Comparison of ENCODE assay signal across 8 cellular contexts in the genomic region with DNA sequence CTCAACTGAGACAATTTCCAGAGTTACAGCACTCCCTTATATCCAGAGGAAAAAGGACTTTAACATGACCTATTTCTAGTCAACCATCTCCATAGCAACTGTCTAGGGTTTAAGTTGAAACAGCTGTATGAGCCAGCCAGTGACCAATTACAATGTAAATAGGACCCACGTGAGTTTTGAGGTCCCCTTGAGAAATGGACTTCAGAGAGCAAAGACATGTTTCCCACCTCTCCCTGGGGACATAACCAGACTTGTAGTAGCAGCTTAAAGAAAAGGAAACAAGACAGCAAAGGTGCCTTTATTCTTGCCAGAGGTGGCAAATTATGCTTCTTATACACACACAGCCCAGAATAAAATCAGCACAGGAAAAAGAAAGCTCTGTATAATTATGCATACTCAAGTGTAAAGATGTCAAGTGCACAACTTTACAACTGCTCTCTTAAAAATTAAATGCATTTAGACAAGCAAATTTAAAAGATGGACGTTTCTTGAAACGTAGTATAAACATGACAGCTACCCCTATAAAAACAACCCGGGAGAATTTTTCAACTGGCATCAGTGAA. TPM values are rescaled to one million over a fixed set of nuclear protein-coding genes. Genes with fewer than 3 reads are reported as not detected.
DNase-seq lines count a peak whose midpoint lies in the region; ATAC-seq and TF ChIP-seq lines count a peak whose summit lies in the region.

No MANE protein-coding gene starts in this region.

- H2BK12ac ChIP-seq in H9 (ENCODE audit: insufficient read length, low read depth, low read length), result no peak overlapping the region

- H3K9me3 ChIP-seq in breast epithelium (peaks cover 0 to 5% of the 10 kb centered on the region in 2 donors), RWPE2 (ENCODE audit: severe bottlenecking) (no peaks in the 10 kb centered on the region), H9 (ENCODE audit: control insufficient read depth, low read depth, low read length) (peaks cover 14% of the 10 kb centered on the region), MG63 (no peaks in the 10 kb centered on the region)

- CTCF ChIA-PET in MCF 10A (lab: Yijun Ruan, JAX), result interaction anchor here (0.9 kb wide), 2 partner anchors 14 to 76 kb away, joined by 3 to 5 read pairs; no protein-coding TSS in a partner anchor
- CTCF ChIA-PET in activated CD4-positive, alpha-beta memory T cell treated with anti-CD3 and anti-CD28 coated beads, Interleukin-2, amount 10 ng/mL, durations not matched to agents 7 days and 5 days (lab: Charles Lee), result interaction anchor here (1.1 kb wide), 1 partner anchor 76 kb away, joined by 3 read pairs; no protein-coding TSS in a partner anchor

- peaks cover 5% of the 10 kb centered on the region for H3K36me3 Mint-ChIP-seq in MCF 10A (ENCODE audit: insufficient read depth, unreplicated experiment)
- H3K36me3 Mint-ChIP-seq in activated CD4-positive, alpha-beta memory T cell treated with anti-CD3 and anti-CD28 coated beads, Interleukin-2, amount 10 ng/mL, durations not matched to agents 7 days and 5 days (ENCODE audit: low read depth), result peaks cover 17% of the 10 kb centered on the region
- peaks cover 8 to 13% (median 12%) of the 10 kb centered on the region in 3 experiments; a peak in 6 of 7 replicates for H3K36me3 Mint-ChIP-seq in H9 (ENCODE audit: insufficient read depth in 1 of 3, low read depth in 3 of 3)

- H3K27me3 ChIP-seq in breast epithelium (no peaks in the 10 kb centered on the region), RWPE2 (ENCODE audit: insufficient read depth, poor library complexity, severe bottlenecking) (no peaks in the 10 kb centered on the region), H9 (ENCODE audit: insufficient read depth, low read length) (no peaks in the 10 kb centered on the region), MG63 (no peaks in the 10 kb centered on the region)

- H3K9me3 Mint-ChIP-seq in MCF 10A (ENCODE audit: unreplicated experiment) (no peaks in the 10 kb centered on the region), H9 (peaks cover 9 to 11% of the 10 kb centered on the region in 2 experiments)
- peaks cover 6% of the 10 kb centered on the region for H3K9me3 Mint-ChIP-seq in activated CD4-positive, alpha-beta memory T cell treated with anti-CD3 and anti-CD28 coated beads, Interleukin-2, amount 10 ng/mL, durations not matched to agents 7 days and 5 days

- H3K18ac ChIP-seq in H9 (ENCODE audit: insufficient read length, low read depth, low read length), result no peak overlapping the region

- H3K79me1 ChIP-seq in H9 (ENCODE audit: insufficient read depth, low read depth, low read length, poor library complexity, severe bottlenecking), result peaks cover 2% of the 10 kb centered on the region

- BruUV-seq in MCF 10A (replicated peaks; lab: Mats Ljungman, UMichigan), result no TSS peak

- H2BK20ac ChIP-seq in H9 (ENCODE audit: low read depth, low read length, poor library complexity, severe bottlenecking), result no peak overlapping the region

- no peak overlapping the region for H4K8ac ChIP-seq in H9 (replicated peaks; ENCODE audit: insufficient read length, low read depth, low read length)

- no peak overlapping the region for H3T11ph ChIP-seq in H9 (ENCODE audit: low read length)

- peak; percentile 82 for DNase-seq in MCF 10A (ENCODE audit: unreplicated experiment)
- DNase-seq in breast epithelium (ENCODE audit: low spot score in 2 of 2), result no peak
- DNase-seq in RWPE2 (ENCODE audit: low spot score), result no peak
- DNase-seq in left colon, result no peak
- no peak for DNase-seq in activated CD4-positive, alpha-beta memory T cell treated with anti-CD3 and anti-CD28 coated beads, Interleukin-2, amount 10 ng/mL, durations not matched to agents 7 days and 5 days
- DNase-seq in H9, result no peak
- no peak for DNase-seq in MG63

- no peak overlapping the region for H3K23ac ChIP-seq in H9 (ENCODE audit: insufficient read length, low read depth, low read length)

- no peak overlapping the region for H3K4ac ChIP-seq in H9 (ENCODE audit: low read depth, low read length)

- H3K4me3 ChIP-seq in breast epithelium, result no peak overlapping the region
- H3K4me3 ChIP-seq in RWPE2 (ENCODE audit: severe bottlenecking), result no peak overlapping the region
- H3K4me3 ChIP-seq in MG63, result no peak overlapping the region

- no peak overlapping the region for H3K56ac ChIP-seq in H9 (ENCODE audit: insufficient read length, low read depth, low read length)

- H2AFZ ChIP-seq in H9 (ENCODE audit: low read length), result no peak overlapping the region

- ATAC-seq in HG02852 (IDR thresholded peaks at IDR 0.05; ENCODE audit: unreplicated experiment), result peak; percentile 88
- peak; percentile 50; the same call in 2 of the 3 replicates for ATAC-seq in RWPE2 (ENCODE audit: low read depth)
- ATAC-seq in left colon, result peak; percentile 29

- no peak overlapping the region for H4K91ac ChIP-seq in H9 (ENCODE audit: insufficient read length, low read depth, low read length)

- no peaks in the 10 kb centered on the region for H3K4me1 ChIP-seq in breast epithelium
- peaks cover 9% of the 10 kb centered on the region for H3K4me1 ChIP-seq in RWPE2 (ENCODE audit: insufficient read depth, poor library complexity, severe bottlenecking)
- H3K4me1 ChIP-seq in H9 (ENCODE audit: insufficient read depth, low read length), result no peaks in the 10 kb centered on the region; the same call in 1 of the 2 replicates

- H4K20me1 ChIP-seq in H9 (ENCODE audit: control insufficient read depth, insufficient read depth, insufficient read length), result no peaks in the 10 kb centered on the region

- intact Hi-C loops in MCF 10A (cut with micrococcal nuclease), result loop anchor here (5.0 kb wide), 1 partner anchor 155 kb away; no protein-coding TSS in a partner anchor
- intact Hi-C loops in breast epithelium (cut with DNase I; ENCODE audit: low total_unique reads), result no loop called here
- intact Hi-C loops in left colon (cut with DNase I, micrococcal nuclease), result no loop called here

- H2BK120ac ChIP-seq in H9 (ENCODE audit: low read depth, low read length, poor library complexity, severe bottlenecking), result no peak overlapping the region

- no peak overlapping the region for H2BK15ac ChIP-seq in H9 (ENCODE audit: low read depth, low read length)

- no peak overlapping the region for H3K4me2 ChIP-seq in H9 (ENCODE audit: insufficient read depth, insufficient read length, low read length)

- H3K14ac ChIP-seq in H9 (ENCODE audit: insufficient read depth, low read length), result no peak overlapping the region

- H3K4me3 Mint-ChIP-seq in MCF 10A (ENCODE audit: unreplicated experiment), result no peak overlapping the region
- no peak overlapping the region for H3K4me3 Mint-ChIP-seq in activated CD4-positive, alpha-beta memory T cell treated with anti-CD3 and anti-CD28 coated beads, Interleukin-2, amount 10 ng/mL, durations not matched to agents 7 days and 5 days
- H3K4me3 Mint-ChIP-seq in H9, result no peak overlapping the region

- H2AK5ac ChIP-seq in H9 (ENCODE audit: insufficient read length, low read length), result no peak overlapping the region

- no peaks in the 10 kb centered on the region for H3K27me3 Mint-ChIP-seq in MCF 10A (ENCODE audit: insufficient read depth, unreplicated experiment)
- no peaks in the 10 kb centered on the region for H3K27me3 Mint-ChIP-seq in activated CD4-positive, alpha-beta memory T cell treated with anti-CD3 and anti-CD28 coated beads, Interleukin-2, amount 10 ng/mL, durations not matched to agents 7 days and 5 days
- peaks cover 8% of the 10 kb centered on the region for H3K27me3 Mint-ChIP-seq in H9 (ENCODE audit: low read depth)

- POLR2A ChIA-PET in MCF 10A (lab: Yijun Ruan, JAX), result interaction anchor here (0.7 to 1.5 kb wide), 4 partner anchors 9 to 66 kb away, joined by 3 to 4 read pairs (median 4); partner anchors contain the start of gene SUMF1
- POLR2A ChIA-PET in activated CD4-positive, alpha-beta memory T cell treated with anti-CD3 and anti-CD28 coated beads, Interleukin-2, amount 10 ng/mL, durations not matched to agents 7 days and 5 days (lab: Charles Lee), result interaction anchor here (1.1 kb wide), 1 partner anchor 76 kb away, joined by 3 read pairs; no protein-coding TSS in a partner anchor

- H3K27ac ChIP-seq in breast epithelium, result no peak overlapping the region
- no peak overlapping the region for H3K27ac ChIP-seq in RWPE2 (ENCODE audit: poor library complexity, severe bottlenecking)
- H3K27ac ChIP-seq in H9 (ENCODE audit: insufficient read length, low read depth, low read length), result no peak overlapping the region

- H3K27ac Mint-ChIP-seq in MCF 10A (ENCODE audit: low read depth, unreplicated experiment), result peak overlapping the region; percentile 82
- no peak overlapping the region for H3K27ac Mint-ChIP-seq in activated CD4-positive, alpha-beta memory T cell treated with anti-CD3 and anti-CD28 coated beads, Interleukin-2, amount 10 ng/mL, durations not matched to agents 7 days and 5 days
- H3K27ac Mint-ChIP-seq in H9, result no peak overlapping the region

- H2BK5ac ChIP-seq in H9 (ENCODE audit: insufficient read length, low read length), result no peak overlapping the region

- TF ChIP-seq POLR2A in breast epithelium (IDR thresholded peaks at IDR 0.05), result no peak

- peaks cover 22% of the 10 kb centered on the region for H3K4me1 Mint-ChIP-seq in MCF 10A (ENCODE audit: insufficient read depth, unreplicated experiment)
- H3K4me1 Mint-ChIP-seq in activated CD4-positive, alpha-beta memory T cell treated with anti-CD3 and anti-CD28 coated beads, Interleukin-2, amount 10 ng/mL, durations not matched to agents 7 days and 5 days, result peaks cover 14% of the 10 kb centered on the region
- H3K4me1 Mint-ChIP-seq in H9, result peaks cover 2 to 8% of the 10 kb centered on the region in 2 experiments

- TF ChIP-seq CTCF in MCF 10A (IDR thresholded peaks at IDR 0.05; ENCODE audit: unreplicated experiment), result no peak
- no peak for TF ChIP-seq CTCF in breast epithelium (IDR thresholded peaks at IDR 0.05)
- TF ChIP-seq CTCF in RWPE2 (IDR thresholded peaks at IDR 0.05; ENCODE audit: poor library complexity, severe bottlenecking), result no peak
- TF ChIP-seq CTCF in H9 (conservative IDR thresholded peaks at IDR 0.05), result no peak

- no CpG with 5 or more reads among the region's 4 CpGs for WGBS in H9 (ENCODE audit: extremely low coverage, insufficient read length, low lambda C conversion rate)

- H4K5ac ChIP-seq in H9 (ENCODE audit: insufficient read length, low read depth, low read length), result no peak overlapping the region

- H3K36me3 ChIP-seq in breast epithelium, result no peaks in the 10 kb centered on the region
- no peaks in the 10 kb centered on the region for H3K36me3 ChIP-seq in RWPE2 (ENCODE audit: low read depth)
- H3K36me3 ChIP-seq in MG63, result no peaks in the 10 kb centered on the region

- H3K79me2 ChIP-seq in H9 (ENCODE audit: insufficient read depth, low read length), result no peaks in the 10 kb centered on the region

- no peaks in the 10 kb centered on the region for H3K23me2 ChIP-seq in H9 (ENCODE audit: insufficient read length, low read depth, low read length, poor library complexity, severe bottlenecking)

- no peak overlapping the region for H3K9ac ChIP-seq in H9 (ENCODE audit: extremely low read depth, insufficient read length, low read length)

RNA-seq across cellular contexts. Expression of gene SUMF1, which starts 40.2 kb away (rescaled TPM):
- total RNA-seq in MCF 10A (2022) (11.8 and 18.9 TPM in 2 replicates), breast epithelium (10 to 100 TPM; 84.2 to 87.1 (median 84.9) TPM), left colon (10 to 100 TPM; 35.1 to 39.3 TPM), H9 (2021) (9.5 and 10.6 TPM in 2 replicates)
- total RNA-seq in activated CD4-positive, alpha-beta memory T cell treated with anti-CD3 and anti-CD28 coated beads, Interleukin-2, amount 10 ng/mL, durations not matched to agents 7 days and 5 days, result 1 to 10 TPM; 7.1 to 7.3 TPM
- 29.7 and 37.1 TPM in 2 replicates for total RNA-seq in MG63 (2014; rRNA removed; shearing (Covaris generic); ENCODE audit: low replicate concordance)

Comparison
In these comparisons a context has a peak if more than half of its experiments do, and no peak if none do; other contexts are left out.
1. ATAC-seq: peak in every context shown above with its lines; median percentile 88 in HG02852; 50 in RWPE2; 29 in left colon.